ENCODE assay signal across 16 cellular contexts in genomic region chr12:67413577-67413976, GRCh38.
DNase-seq lines count a peak whose midpoint lies in the region; ATAC-seq and TF ChIP-seq lines count a peak whose summit lies in the region.
"Had no signal": no experiment of that assay in that cellular context is flagged by ENCODE, and none has a peak within 500 bp of the region (broad histone marks: within the 10 kb centered on the region; RNA-seq: fewer than 3 reads in every experiment).

No MANE protein-coding gene starts in this region.

- H3K9me3 ChIP-seq in psoas muscle (no peaks in the 10 kb centered on the region), MM.1S (replicated peaks; ENCODE audit: insufficient read depth, low read length) (no peaks in the 10 kb centered on the region)
- H3K9me3 ChIP-seq: ascending aorta, colonic mucosa, pancreas, tibial artery had no signal

- peaks cover 22% of the 10 kb centered on the region for H3K4me1 Mint-ChIP-seq in GM23338
- H3K4me1 Mint-ChIP-seq: activated CD4-positive, alpha-beta T cell treated with anti-CD3 and anti-CD28 coated beads, Interleukin-2, amount 10 ng/mL, durations not matched to agents 7 days and 5 days; B cell had no signal

- intact Hi-C loops in psoas muscle (cut with DNase I): loop anchor here (5.0 kb wide), 2 partner anchors 56 to 141 kb away; no protein-coding TSS in a partner anchor

- TF ChIP-seq CTCF in GM23338 (conservative IDR thresholded peaks at IDR 0.05; ENCODE audit: low read depth in 2 of 2) (no peak), psoas muscle (IDR thresholded peaks at IDR 0.05) (no peak), MM.1S (IDR thresholded peaks at IDR 0.05; ENCODE audit: low read length) (no peak)

- no peaks in the 10 kb centered on the region for H3K9me2 ChIP-seq in GM23338 (ENCODE audit: insufficient read depth)
- H3K9me2 ChIP-seq in MM.1S (replicated peaks; ENCODE audit: insufficient read depth, low read length): no peaks in the 10 kb centered on the region

- H3K4me3 Mint-ChIP-seq in GM23338: no peak overlapping the region
- H3K4me3 Mint-ChIP-seq: activated CD4-positive, alpha-beta T cell treated with anti-CD3 and anti-CD28 coated beads, Interleukin-2, amount 10 ng/mL, durations not matched to agents 7 days and 5 days; activated naive CD4-positive, alpha-beta T cell treated with anti-CD3 and anti-CD28 coated beads for 36 hours; B cell had no signal

- peak; percentile 32; the same call in 2 of the 3 replicates for ATAC-seq in GM23338
- ATAC-seq in esophagus mucosa: peak; percentile 96
- ATAC-seq in psoas muscle: peak; percentile 76 to 91 (median 86)
- ATAC-seq in GM18861 (IDR thresholded peaks at IDR 0.05; ENCODE audit: unreplicated experiment): no peak
- ATAC-seq: HCT116, pancreas had no signal

- H3K27ac ChIP-seq in GM23338 (ENCODE audit: low read depth) (no peak overlapping the region), psoas muscle (peak overlapping the region; percentile 79), MM.1S (ENCODE audit: low read length) (no peak overlapping the region)
- H3K27ac ChIP-seq: ascending aorta, colonic mucosa, pancreas had no signal

- no peak overlapping the region for H3K9ac ChIP-seq in MM.1S (ENCODE audit: low read length)

- H3K4me1 ChIP-seq in GM23338 (ENCODE audit: insufficient read depth) (peaks cover 14% of the 10 kb centered on the region), psoas muscle (peaks cover 34% of the 10 kb centered on the region), MM.1S (ENCODE audit: low read length) (no peaks in the 10 kb centered on the region)
- H3K4me1 ChIP-seq: ascending aorta, colonic mucosa had no signal

- DNase-seq in GM23338 (ENCODE audit: low spot score): no peak
- peak; percentile 16 for DNase-seq in NCI-H345 (lab: John Stamatoyannopoulos, UW)
- no peak for DNase-seq in psoas muscle
- no peak for DNase-seq in superior temporal gyrus (ENCODE audit: extremely low spot score)
- no peak for DNase-seq in MM.1S
- DNase-seq: activated CD4-positive, alpha-beta T cell treated with anti-CD3 and anti-CD28 coated beads, Interleukin-2, amount 10 ng/mL, durations not matched to agents 7 days and 5 days; activated naive CD4-positive, alpha-beta T cell treated with anti-CD3 and anti-CD28 coated beads for 36 hours; colonic mucosa; NCI-H526; pancreas; tibial artery had no signal

- peaks cover 2% of the 10 kb centered on the region; the same call in 1 of the 3 replicates for H3K36me3 Mint-ChIP-seq in GM23338 (ENCODE audit: low read depth)

- H3K79me2 ChIP-seq in GM23338 (replicated peaks; ENCODE audit: insufficient read depth): no peaks in the 10 kb centered on the region
- no peaks in the 10 kb centered on the region for H3K79me2 ChIP-seq in MM.1S (ENCODE audit: low read length)

- peaks cover 3% of the 10 kb centered on the region; the same call in 2 of the 3 replicates for H3K9me3 Mint-ChIP-seq in GM23338

- H3K4me2 ChIP-seq in GM23338 (no peak overlapping the region), MM.1S (ENCODE audit: low read depth, low read length) (no peak overlapping the region)

- H4K20me1 ChIP-seq in GM23338 (replicated peaks; ENCODE audit: insufficient read depth) (no peaks in the 10 kb centered on the region), MM.1S (ENCODE audit: insufficient read depth, low read length) (no peaks in the 10 kb centered on the region)

- H3K36me3 ChIP-seq in GM23338 (ENCODE audit: insufficient read depth) (no peaks in the 10 kb centered on the region), psoas muscle (ENCODE audit: insufficient read depth in 1 of 2, low read depth in 1 of 2) (no peaks in the 10 kb centered on the region), MM.1S (replicated peaks; ENCODE audit: insufficient read depth, low read length) (no peaks in the 10 kb centered on the region)
- H3K36me3 ChIP-seq: ascending aorta, colonic mucosa, pancreas, tibial artery had no signal

- H3K27me3 ChIP-seq in GM23338 (ENCODE audit: insufficient read depth) (no peaks in the 10 kb centered on the region), psoas muscle (ENCODE audit: insufficient read depth in 3 of 3, low read length in 2 of 3) (no peaks in the 10 kb centered on the region), MM.1S (replicated peaks; ENCODE audit: insufficient read depth, low read length) (no peaks in the 10 kb centered on the region)
- H3K27me3 ChIP-seq: ascending aorta, colonic mucosa, pancreas, tibial artery had no signal

- H2AFZ ChIP-seq in GM23338 (peak overlapping the region; percentile 10; the same call in 1 of the 2 replicates), MM.1S (ENCODE audit: low read length) (no peak overlapping the region)

- no peaks in the 10 kb centered on the region for H3F3A ChIP-seq in GM23338 (replicated peaks; ENCODE audit: low read depth)
- H3F3A ChIP-seq in MM.1S (ENCODE audit: insufficient read depth, low read length): no peaks in the 10 kb centered on the region

- H3K27me3 Mint-ChIP-seq in GM23338 (ENCODE audit: insufficient read depth, low read depth, poor library complexity): no peaks in the 10 kb centered on the region
- H3K27me3 Mint-ChIP-seq: activated CD4-positive, alpha-beta T cell treated with anti-CD3 and anti-CD28 coated beads, Interleukin-2, amount 10 ng/mL, durations not matched to agents 7 days and 5 days; B cell had no signal

- no peak overlapping the region for H3K4me3 ChIP-seq in GM23338
- H3K4me3 ChIP-seq in psoas muscle: peak overlapping the region; percentile 12
- no peak overlapping the region for H3K4me3 ChIP-seq in MM.1S (ENCODE audit: low read length)
- H3K4me3 ChIP-seq: ascending aorta, colonic mucosa, pancreas, tibial artery had no signal

- no peak overlapping the region for H3K27ac Mint-ChIP-seq in GM23338
- H3K27ac Mint-ChIP-seq: activated CD4-positive, alpha-beta T cell treated with anti-CD3 and anti-CD28 coated beads, Interleukin-2, amount 10 ng/mL, durations not matched to agents 7 days and 5 days; activated naive CD4-positive, alpha-beta T cell treated with anti-CD3 and anti-CD28 coated beads for 36 hours; B cell had no signal

- WGBS in psoas muscle, 3 donors: 38 to 42% (median 41%) methylated on average over 4 of the region's 4 CpGs

TF ChIP-seq in GM23338, 12 proteins besides CTCF, POLR2A, EP300 and RAD21:
- no peak for TF ChIP-seq ZNF331 (CRISPR knock-in tag; IDR thresholded peaks at IDR 0.05; ENCODE audit: low read depth)
